In the genomic region with DNA sequence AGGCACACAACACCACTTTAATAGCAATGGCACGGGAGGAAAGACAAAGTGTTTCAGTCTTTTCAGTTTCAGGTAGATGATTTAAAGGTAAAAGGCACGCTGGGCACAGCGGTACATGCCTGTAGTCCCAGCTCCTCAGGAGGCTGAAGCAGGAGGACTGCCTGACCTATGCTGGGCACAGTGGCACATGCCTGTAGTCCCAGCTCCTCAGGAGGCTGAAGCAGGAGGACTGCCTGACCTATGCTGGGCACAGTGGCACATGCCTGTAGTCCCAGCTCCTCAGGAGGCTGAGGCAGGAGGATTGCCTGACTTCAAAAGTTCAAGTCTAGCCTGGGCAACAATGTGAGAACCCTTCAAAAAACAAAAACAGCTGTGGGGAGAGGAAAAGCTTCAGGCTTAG, we compare ENCODE assay signal across 6 cellular contexts. TPM values are rescaled to one million over a fixed set of nuclear protein-coding genes. Genes with fewer than 3 reads are reported as not detected.
DNase-seq lines count a peak whose midpoint lies in the region; ATAC-seq, FAIRE-seq and TF ChIP-seq lines count a peak whose summit lies in the region.
"Not testable (repeated sequence)": the region's sequence is repeated elsewhere in the genome, so short reads cannot be mapped to it uniquely, and the experiment has no call there.

No MANE protein-coding gene starts in this region.

- not testable (repeated sequence) for H3K27ac ChIP-seq in OCI-LY7 (ENCODE audit: low read depth, low read length, poor library complexity, severe bottlenecking)
- H3K27ac ChIP-seq in spleen, result peak overlapping the region in 5 of 8 donors; percentile 27 to 70 (median 62)

- not testable (repeated sequence) for H3K27me3 ChIP-seq in spleen (replicated peaks in 1 of 7)

- TF ChIP-seq CTCF in OCI-LY7 (conservative IDR thresholded peaks at IDR 0.05; ENCODE audit: low read length); activated B cell treated with CpG ODN at 0.5 μM for 24 hours (IDR thresholded peaks at IDR 0.05); spleen (IDR thresholded peaks at IDR 0.05 in 8 of 11, conservative IDR thresholded peaks at IDR 0.05 in 3 of 11): not testable (repeated sequence)

- H3K36me3 Mint-ChIP-seq in activated B cell treated with CpG ODN at 0.5 μM for 24 hours (ENCODE audit: low read depth) (peaks cover 47% of the 10 kb centered on the region), memory B cell (peaks cover 10% of the 10 kb centered on the region)
- peaks cover 44% of the 10 kb centered on the region for H3K36me3 Mint-ChIP-seq in dendritic cell treated with granulocyte-macrophage colony-stimulating factor and Interleukin-4, amounts not matched to agents 40 ng/mL and 50 ng/mL, for 4 days (ENCODE audit: low read depth)

- POLR2A ChIA-PET in OCI-LY7 (lab: Charles Lee), result interaction anchor here (0.9 to 1.2 kb wide), 2 partner anchors 15 to 261 kb away, joined by 3 read pairs; no protein-coding TSS in a partner anchor
- POLR2A ChIA-PET in activated B cell treated with CpG ODN at 0.5 μM for 24 hours (lab: Charles Lee), result interaction anchor here (0.5 to 9.1 kb wide), 4 partner anchors 9 to 1394 kb away, joined by 3 to 147 read pairs (median 4); a partner anchor contains a TSS

- CTCF ChIA-PET in OCI-LY7 (lab: Charles Lee; ENCODE audit: unreplicated experiment); activated B cell treated with CpG ODN at 0.5 μM for 24 hours (lab: Charles Lee): not testable (repeated sequence)

- not testable (repeated sequence) for H3K9me3 Mint-ChIP-seq in activated B cell treated with CpG ODN at 0.5 μM for 24 hours; dendritic cell treated with granulocyte-macrophage colony-stimulating factor and Interleukin-4, amounts not matched to agents 40 ng/mL and 50 ng/mL, for 4 days; memory B cell

- intact Hi-C loops in OCI-LY7 (cut with micrococcal nuclease; ENCODE audit: unreplicated experiment); activated B cell treated with CpG ODN at 0.5 μM for 24 hours (cut with micrococcal nuclease); dendritic cell treated with granulocyte-macrophage colony-stimulating factor and Interleukin-4, amounts not matched to agents 40 ng/mL and 50 ng/mL, for 4 days (cut with micrococcal nuclease); spleen (cut with DNase I; ENCODE audit: low total_unique reads): not testable (repeated sequence)

- H3K4me1 ChIP-seq in OCI-LY7 (ENCODE audit: insufficient read depth, low read length, poor library complexity, severe bottlenecking) (peaks cover 41% of the 10 kb centered on the region), spleen (peaks cover 0 to 82% (median 38%) of the 10 kb centered on the region in 6 donors)

- peaks cover 70% of the 10 kb centered on the region for H3K79me2 ChIP-seq in OCI-LY7 (ENCODE audit: insufficient read depth, low read depth, low read length)

- H4K20me1 ChIP-seq in OCI-LY7 (ENCODE audit: insufficient read depth, low read length), result not testable (repeated sequence)

- peaks cover 33% of the 10 kb centered on the region for H3K36me3 ChIP-seq in OCI-LY7 (ENCODE audit: insufficient read depth, low read length)
- H3K36me3 ChIP-seq in spleen, result not testable (repeated sequence)

- FAIRE-seq in GM12892 (lab: Jason Lieb, UNC), result peak; percentile 63

- H3K27ac Mint-ChIP-seq in activated B cell treated with CpG ODN at 0.5 μM for 24 hours, result peak overlapping the region; percentile 64
- H3K27ac Mint-ChIP-seq in dendritic cell treated with granulocyte-macrophage colony-stimulating factor and Interleukin-4, amounts not matched to agents 40 ng/mL and 50 ng/mL, for 4 days, result peak overlapping the region; percentile 14
- H3K27ac Mint-ChIP-seq in memory B cell, result peak overlapping the region; percentile 79

- peak overlapping the region; percentile 48 for H3K4me3 Mint-ChIP-seq in activated B cell treated with CpG ODN at 0.5 μM for 24 hours
- peak overlapping the region; percentile 37 for H3K4me3 Mint-ChIP-seq in dendritic cell treated with granulocyte-macrophage colony-stimulating factor and Interleukin-4, amounts not matched to agents 40 ng/mL and 50 ng/mL, for 4 days
- H3K4me3 Mint-ChIP-seq in memory B cell, result not testable (repeated sequence)

- not testable (repeated sequence) for H3K4me3 ChIP-seq in OCI-LY7 (ENCODE audit: low read depth, low read length, poor library complexity, severe bottlenecking); spleen

- not testable (repeated sequence) for TF ChIP-seq POLR2A in GM12892 (IDR thresholded peaks at IDR 0.05; ENCODE audit: low read depth, low read length); spleen (IDR thresholded peaks at IDR 0.05)

- H3K4me2 ChIP-seq in OCI-LY7 (ENCODE audit: low read length), result peak overlapping the region; percentile 36; the same call in 1 of the 2 replicates

- not testable (repeated sequence) for ATAC-seq in activated B cell treated with CpG ODN at 0.5 μM for 24 hours (ENCODE audit: low read depth); memory B cell (ENCODE audit: low read depth)

- DNase-seq in GM12892 (ENCODE audit: insufficient read length); OCI-LY7 (ENCODE audit: low spot score); activated B cell treated with CpG ODN at 0.5 μM for 24 hours; memory B cell (ENCODE audit: low spot score in 2 of 2); spleen: not testable (repeated sequence)

- H3K9me2 ChIP-seq in OCI-LY7 (ENCODE audit: insufficient read depth, low read length), result not testable (repeated sequence)

- H3K9me3 ChIP-seq in OCI-LY7 (ENCODE audit: low read length), result peaks cover 11% of the 10 kb centered on the region
- H3K9me3 ChIP-seq in spleen, result not testable (repeated sequence)

- H3K4me1 Mint-ChIP-seq in activated B cell treated with CpG ODN at 0.5 μM for 24 hours, result peaks cover 75% of the 10 kb centered on the region
- peaks cover 44% of the 10 kb centered on the region for H3K4me1 Mint-ChIP-seq in dendritic cell treated with granulocyte-macrophage colony-stimulating factor and Interleukin-4, amounts not matched to agents 40 ng/mL and 50 ng/mL, for 4 days (ENCODE audit: low read depth)
- H3K4me1 Mint-ChIP-seq in memory B cell, result peaks cover 32% of the 10 kb centered on the region

- not testable (repeated sequence) for H3K27me3 Mint-ChIP-seq in activated B cell treated with CpG ODN at 0.5 μM for 24 hours; dendritic cell treated with granulocyte-macrophage colony-stimulating factor and Interleukin-4, amounts not matched to agents 40 ng/mL and 50 ng/mL, for 4 days; memory B cell

- BruUV-seq in OCI-LY7 (replicated peaks; lab: Mats Ljungman, UMichigan), result not testable (repeated sequence)

- H2AFZ ChIP-seq in OCI-LY7 (ENCODE audit: low read length), result not testable (repeated sequence)

- 74 to 95% (median 95%) methylated on average over 3 of the region's 3 CpGs for WGBS in spleen, 5 donors

RNA-seq across cellular contexts. Expression of a gene that starts 8.8 kb away (rescaled TPM):
- 22.6 TPM for polyA plus RNA-seq in GM12892 (2012; ENCODE audit: missing spikeins)
- 37.1 and 45.1 TPM in 2 replicates for total RNA-seq in OCI-LY7 (2014; rRNA removed; shearing (Covaris generic))
- total RNA-seq in OCI-LY7 (2022), result 48.4 and 56.7 TPM in 2 replicates
- 196 and 217 TPM in 2 replicates for total RNA-seq in activated B cell treated with CpG ODN at 0.5 μM for 24 hours
- total RNA-seq in spleen, result 100 to 1,000 TPM in 1 of 7 donors, 10 to 100 TPM in 6; 54.7 to 129 (median 69.6) TPM
- polyA plus RNA-seq in spleen, result 10 to 100 TPM in 2 of 3 donors, 1 to 10 TPM in 1; 7.5 to 19.5 (median 13.0) TPM

RNA-seq across cellular contexts. Expression of a gene that starts 21.8 kb away (rescaled TPM):
- polyA plus RNA-seq in GM12892 (2012; ENCODE audit: missing spikeins), result 56.0 TPM
- 47.6 and 63.8 TPM in 2 replicates for total RNA-seq in OCI-LY7 (2014; rRNA removed; shearing (Covaris generic))
- 49.2 and 57.8 TPM in 2 replicates for total RNA-seq in OCI-LY7 (2022)
- 78.6 and 84.2 TPM in 2 replicates for total RNA-seq in activated B cell treated with CpG ODN at 0.5 μM for 24 hours
- 10 to 100 TPM; 28.5 to 52.6 (median 42.7) TPM for total RNA-seq in spleen
- polyA plus RNA-seq in spleen, result 10 to 100 TPM; 10.9 to 15.7 (median 12.0) TPM

Comparison
In these comparisons a context has a peak if more than half of its experiments do, and no peak if none do; other contexts are left out.
1. H3K27ac Mint-ChIP-seq: peak in every context shown above with its lines; median percentile 79 in memory B cell; 64 in activated B cell treated with CpG ODN at 0.5 μM for 24 hours; 14 in dendritic cell treated with granulocyte-macrophage colony-stimulating factor and Interleukin-4, amounts not matched to agents 40 ng/mL and 50 ng/mL, for 4 days.